Comparison of ENCODE assay signal across 2 cellular contexts in genomic region chr10:110610781-110611180, GRCh38. TPM values are rescaled to one million over a fixed set of nuclear protein-coding genes. Genes with fewer than 3 reads are reported as not detected.
"Had no signal": no experiment of that assay in that cellular context is flagged by ENCODE, and none has a peak within 500 bp of the region (broad histone marks: within the 10 kb centered on the region; RNA-seq: fewer than 3 reads in every experiment).

No MANE protein-coding gene starts in this region.

RNA-seq across cellular contexts. Expression of gene RBM20, which starts 33.4 kb away (rescaled TPM):
- total RNA-seq: activated CD4-positive, alpha-beta T cell treated with anti-CD3 and anti-CD28 coated beads, Interleukin-2, amount 10 ng/mL, durations not matched to agents 7 days and 5 days; T-helper 17 cell had no signal
